Comparison of ENCODE assay signal across 1 cellular context in the genomic region with DNA sequence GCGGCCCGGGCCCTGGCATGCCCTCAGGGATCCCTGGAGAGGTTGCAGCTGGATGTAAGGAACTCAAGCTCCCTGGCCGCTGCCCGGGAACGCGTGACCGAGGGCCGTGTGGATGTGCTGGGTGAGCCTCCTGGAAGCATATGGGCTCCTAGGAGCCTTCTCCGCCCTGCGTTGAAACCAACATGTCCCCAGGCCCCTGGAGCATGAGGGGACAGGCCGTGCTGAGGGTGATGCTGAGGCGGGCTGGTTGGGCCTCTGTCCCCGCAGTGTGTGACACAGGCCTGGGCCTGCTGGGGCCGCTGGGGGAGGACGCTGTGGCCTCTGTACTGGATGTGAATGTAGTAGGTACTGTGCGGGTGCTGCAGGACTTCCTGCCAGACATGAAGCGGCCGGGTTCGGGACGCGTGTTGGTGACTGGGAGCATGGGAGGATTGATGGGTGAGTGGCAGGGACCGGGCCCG.
TF ChIP-seq lines count a peak whose summit lies in the region.

No MANE protein-coding gene starts in this region.

TF ChIP-seq in IMR-90, 13 proteins besides CTCF, POLR2A, EP300 and RAD21:
- TF ChIP-seq FOS (IDR thresholded peaks at IDR 0.05; ENCODE audit: low read depth, low read length) = no peak
- TF ChIP-seq MAZ (IDR thresholded peaks at IDR 0.05; ENCODE audit: borderline replicate concordance, low read depth, low read length) = no peak
- TF ChIP-seq, protein P1, sequence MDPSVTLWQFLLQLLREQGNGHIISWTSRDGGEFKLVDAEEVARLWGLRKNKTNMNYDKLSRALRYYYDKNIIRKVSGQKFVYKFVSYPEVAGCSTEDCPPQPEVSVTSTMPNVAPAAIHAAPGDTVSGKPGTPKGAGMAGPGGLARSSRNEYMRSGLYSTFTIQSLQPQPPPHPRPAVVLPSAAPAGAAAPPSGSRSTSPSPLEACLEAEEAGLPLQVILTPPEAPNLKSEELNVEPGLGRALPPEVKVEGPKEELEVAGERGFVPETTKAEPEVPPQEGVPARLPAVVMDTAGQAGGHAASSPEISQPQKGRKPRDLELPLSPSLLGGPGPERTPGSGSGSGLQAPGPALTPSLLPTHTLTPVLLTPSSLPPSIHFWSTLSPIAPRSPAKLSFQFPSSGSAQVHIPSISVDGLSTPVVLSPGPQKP (IDR thresholded peaks at IDR 0.05; ENCODE audit: borderline replicate concordance, low read depth, low read length) = no peak
- TF ChIP-seq RFX5 (IDR thresholded peaks at IDR 0.05; ENCODE audit: low read depth, low read length) = no peak
- TF ChIP-seq MXI1 (IDR thresholded peaks at IDR 0.05; ENCODE audit: borderline replicate concordance, low read depth, low read length) = no peak
- TF ChIP-seq RCOR1 (IDR thresholded peaks at IDR 0.05; ENCODE audit: insufficient replicate concordance, low read length) = no peak
- no peak for TF ChIP-seq CEBPB (IDR thresholded peaks at IDR 0.05; ENCODE audit: low read depth, low read length)
- no peak for TF ChIP-seq MAFK (IDR thresholded peaks at IDR 0.05; ENCODE audit: low read depth, low read length)
